Comparison of ENCODE assay signal across 18 cellular contexts in the genomic region with DNA sequence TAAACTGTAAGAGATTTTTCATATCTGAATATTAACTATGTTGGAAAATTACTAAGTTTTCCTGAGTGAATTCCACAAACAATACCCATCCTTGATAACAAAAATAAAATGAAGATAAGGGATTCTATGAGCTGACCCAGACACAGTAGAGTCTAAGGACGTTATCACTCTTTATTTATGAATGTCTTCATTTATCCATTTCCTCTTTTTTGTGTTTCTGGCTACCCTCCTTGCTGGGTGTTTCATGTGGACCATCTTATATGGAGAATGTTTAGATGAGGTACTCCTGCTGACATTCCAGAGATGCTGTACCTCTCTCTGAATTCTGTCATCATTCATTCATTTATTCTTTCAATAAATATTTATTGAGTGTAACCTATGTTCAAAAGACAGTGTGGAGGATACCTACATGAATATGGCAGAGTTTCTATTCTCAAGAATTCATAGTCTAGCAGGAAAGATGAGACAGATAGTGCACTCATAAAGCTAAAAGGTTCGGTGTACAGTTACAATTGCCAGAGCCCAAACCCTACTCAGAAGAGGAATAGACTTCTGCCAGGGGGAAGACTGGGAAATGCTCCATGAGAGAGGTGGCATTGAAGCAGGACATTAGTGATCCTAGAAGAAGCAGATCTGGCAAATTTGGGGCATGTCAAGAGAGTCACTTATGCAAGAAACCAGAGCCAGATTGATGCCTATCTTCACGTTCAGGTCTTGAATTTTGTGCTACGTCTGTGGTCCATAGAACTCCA.
"Had no signal": no experiment of that assay in that cellular context is flagged by ENCODE, and none has a peak within 500 bp of the region (broad histone marks: within the 10 kb centered on the region; RNA-seq: fewer than 3 reads in every experiment).

No MANE protein-coding gene starts in this region.

- ATAC-seq: activated T-helper 17 cell treated with anti-CD3 and anti-CD28 coated beads, Interleukin-2, amount 50 U/mL, for 72 hours; SK-N-SH treated with all-trans-retinoic acid at 6 μM for 48 hours had no signal

- DNase-seq: activated CD4-positive, alpha-beta memory T cell treated with anti-CD3 and anti-CD28 coated beads for 36 hours; activated CD4-positive, alpha-beta T cell treated with anti-CD3 and anti-CD28 coated beads, Interleukin-2, amount 10 ng/mL, durations not matched to agents 7 days and 5 days; activated CD4-positive, CD25-positive, alpha-beta regulatory T cell; activated CD8-positive, alpha-beta memory T cell treated with anti-CD3 and anti-CD28 coated beads for 24 hours; activated gamma-delta T cell; activated naive CD4-positive, alpha-beta T cell treated with anti-CD3 and anti-CD28 coated beads for 36 hours; activated T-cell treated with anti-CD3 and anti-CD28 coated beads for 4 hours; activated T-cell treated with anti-CD3 and anti-CD28 coated beads, Interleukin-2, amount 50 U/mL, for 48 hours; NCI-H1436 treated with DMSO at 0.1 percent for 48 hours; NCI-H187; NCI-H510A; NCI-H526 treated with DMSO at 0.1 percent for 48 hours; NCI-H82; Peyer's patch; Right ventricle myocardium superior; SJCRH30 had no signal
